Comparison of ENCODE assay signal across 8 cellular contexts in the genomic region with DNA sequence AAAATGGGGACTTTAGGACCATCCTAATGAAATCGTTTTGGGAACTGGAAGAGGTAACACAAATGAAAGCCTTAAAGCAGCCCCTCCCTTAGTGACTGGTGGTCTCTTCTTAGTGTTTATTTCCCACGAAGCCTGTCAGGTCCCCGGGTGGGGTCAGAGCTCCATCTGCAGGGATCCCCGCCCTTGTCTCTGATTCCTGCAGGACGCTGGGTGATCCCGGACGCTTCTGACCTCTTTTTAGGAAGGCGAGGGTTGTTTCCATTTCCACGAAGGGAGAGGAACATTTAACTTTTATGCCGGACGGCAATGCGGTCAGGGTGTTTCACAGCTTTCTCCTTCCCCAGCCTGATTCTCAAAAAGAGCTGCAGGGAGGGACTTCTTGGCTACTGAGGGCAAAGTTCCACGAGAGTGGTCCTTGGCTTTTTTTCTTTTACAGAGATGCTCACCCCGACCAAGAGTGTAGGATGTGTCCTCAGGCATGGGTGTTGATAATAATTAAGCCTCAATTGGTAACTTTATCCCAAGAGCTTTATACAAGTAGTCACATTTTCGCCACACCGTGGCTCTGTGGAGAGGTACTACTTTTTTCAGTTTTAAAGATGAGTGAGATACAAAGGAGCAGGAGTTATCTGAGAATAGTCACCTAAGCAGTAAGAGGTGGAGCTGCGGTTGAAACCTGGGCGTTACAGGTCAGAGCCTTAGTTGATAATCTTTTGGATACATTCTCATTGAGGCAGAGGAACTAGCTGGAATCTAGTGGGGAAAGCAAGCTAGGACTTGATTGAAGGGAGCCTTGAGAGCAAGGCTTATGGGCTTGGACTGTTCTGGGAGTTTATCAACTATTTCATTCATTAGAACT. TPM values are rescaled to one million over a fixed set of nuclear protein-coding genes. Genes with fewer than 3 reads are reported as not detected.
DNase-seq lines count a peak whose midpoint lies in the region; ATAC-seq and TF ChIP-seq lines count a peak whose summit lies in the region.

No MANE protein-coding gene starts in this region.

- H3K4me3 ChIP-seq in SJSA1: peak overlapping the region; percentile 55
- H3K4me3 ChIP-seq in esophagus squamous epithelium: peak overlapping the region; percentile 40 to 85 (median 68)

- peaks cover 9% of the 10 kb centered on the region for H3K9me3 ChIP-seq in SJSA1 (replicated peaks)
- H3K9me3 ChIP-seq in esophagus squamous epithelium: peaks cover 0 to 24% (median 19%) of the 10 kb centered on the region in 3 donors

- no peaks in the 10 kb centered on the region for H3K27me3 ChIP-seq in SJSA1 (replicated peaks)
- H3K27me3 ChIP-seq in esophagus squamous epithelium: no peaks in the 10 kb centered on the region

- DNase-seq in DMS53 (lab: John Stamatoyannopoulos, UW) (peak; percentile 37), DMS53 treated with DMSO at 0.1 percent for 48 hours (lab: John Stamatoyannopoulos, UW; ENCODE audit: unreplicated experiment) (no peak), SJSA1 (ENCODE audit: low read depth in 1 of 2, low spot score in 2 of 2) (no peak), esophagus squamous epithelium (lab: John Stamatoyannopoulos, UW) (no peak), neural crest cell (ENCODE audit: low read depth, low spot score) (no peak)

- no peaks in the 10 kb centered on the region for H3K27me3 Mint-ChIP-seq in neural crest cell (ENCODE audit: low read depth)

- peak overlapping the region; percentile 92 for H3K4me3 Mint-ChIP-seq in neural crest cell

- 12 to 16% methylated on average over 16 to 18 of the region's 18 CpGs for WGBS in esophagus squamous epithelium, 2 donors

- H3K27ac ChIP-seq in SJSA1 (no peak overlapping the region), esophagus squamous epithelium (peak overlapping the region in 2 of 4 donors; percentile 57 to 65)

- intact Hi-C loops in esophagus squamous epithelium (cut with DNase I): no loop called here

- H3K9me3 Mint-ChIP-seq in neural crest cell: peaks cover 16% of the 10 kb centered on the region

- TF ChIP-seq CTCF in esophagus squamous epithelium (IDR thresholded peaks at IDR 0.05) (no peak), neural crest cell (conservative IDR thresholded peaks at IDR 0.05) (no peak)

- H3K27ac Mint-ChIP-seq in neural crest cell (ENCODE audit: unreplicated experiment): no peak overlapping the region

- peaks cover 10% of the 10 kb centered on the region for H3K4me1 ChIP-seq in SJSA1 (replicated peaks)
- peaks cover 8 to 25% (median 9%) of the 10 kb centered on the region in 3 donors for H3K4me1 ChIP-seq in esophagus squamous epithelium

- peaks cover 10% of the 10 kb centered on the region; the same call in 1 of the 2 replicates for H3K36me3 ChIP-seq in SJSA1
- H3K36me3 ChIP-seq in esophagus squamous epithelium: peaks cover 0 to 20% (median 0%) of the 10 kb centered on the region in 3 donors

- no peak for ATAC-seq in HG03159 (IDR thresholded peaks at IDR 0.05; ENCODE audit: unreplicated experiment)
- no peak for ATAC-seq in HG03460 (IDR thresholded peaks at IDR 0.05; ENCODE audit: unreplicated experiment)
- ATAC-seq in HG03378 (IDR thresholded peaks at IDR 0.05; ENCODE audit: unreplicated experiment): no peak

- no peak for TF ChIP-seq POLR2A in esophagus squamous epithelium (IDR thresholded peaks at IDR 0.05)

- peaks cover 21% of the 10 kb centered on the region for H3K4me1 Mint-ChIP-seq in neural crest cell

- H3K36me3 Mint-ChIP-seq in neural crest cell (ENCODE audit: low read depth): peaks cover 40% of the 10 kb centered on the region

RNA-seq across cellular contexts. Expression of a gene that starts 0.8 kb away (rescaled TPM):
- total RNA-seq in SJSA1 (2014; rRNA removed; shearing (Covaris generic)): 2.9 and 3.1 TPM in 2 replicates
- total RNA-seq in esophagus squamous epithelium (1 to 10 TPM in 2 of 4 donors, under 1 TPM in 2; 0.44 to 1.9 (median 0.80) TPM), neural crest cell (4.5 TPM in 2 replicates)

RNA-seq across cellular contexts. Expression of a gene that starts 20.9 kb away (rescaled TPM):
- total RNA-seq in SJSA1 (2014; rRNA removed; shearing (Covaris generic)): 3.9 and 7.5 TPM in 2 replicates
- total RNA-seq in esophagus squamous epithelium (1 to 10 TPM; 2.7 to 4.9 (median 3.5) TPM), neural crest cell (5.8 and 7.6 TPM in 2 replicates)

RNA-seq across cellular contexts. Expression of a gene that starts 21.4 kb away (rescaled TPM):
- 2.4 and 10.8 TPM in 2 replicates for total RNA-seq in SJSA1 (2014; rRNA removed; shearing (Covaris generic))
- total RNA-seq in esophagus squamous epithelium: 10 to 100 TPM in 1 of 4 donors, 1 to 10 TPM in 3; 5.7 to 23.8 (median 8.2) TPM
- 19.4 and 23.0 TPM in 2 replicates for total RNA-seq in neural crest cell

RNA-seq across cellular contexts. Expression of a gene that starts 40.4 kb away (rescaled TPM):
- 2.8 and 4.2 TPM in 2 replicates for total RNA-seq in SJSA1 (2014; rRNA removed; shearing (Covaris generic))
- total RNA-seq in esophagus squamous epithelium: 1 to 10 TPM; 1.2 to 3.1 (median 2.4) TPM
- total RNA-seq in neural crest cell: 6.9 and 7.8 TPM in 2 replicates

RNA-seq across cellular contexts. Expression of a gene that starts 47.6 kb away (rescaled TPM):
- 8.1 and 9.6 TPM in 2 replicates for total RNA-seq in SJSA1 (2014; rRNA removed; shearing (Covaris generic))
- total RNA-seq in esophagus squamous epithelium (1 to 10 TPM; 1.1 to 6.7 (median 3.1) TPM), neural crest cell (7.6 and 8.1 TPM in 2 replicates)
